In genomic region chr3:39531066-39531465, GRCh38 we compare ENCODE assay signal across 20 cellular contexts.
A peak's percentile ranks its signal among the peaks of the same experiment; 100 is the strongest.
DNase-seq lines count a peak whose midpoint lies in the region; ATAC-seq, FAIRE-seq and TF ChIP-seq lines count a peak whose summit lies in the region.
"Had no signal": no experiment of that assay in that cellular context is flagged by ENCODE, and none has a peak within 500 bp of the region (broad histone marks: within the 10 kb centered on the region; RNA-seq: fewer than 3 reads in every experiment).

No MANE protein-coding gene starts in this region.

- no peaks in the 10 kb centered on the region for H3K27me3 ChIP-seq in endothelial cell of umbilical vein (ENCODE audit: control insufficient read depth in 2 of 2, insufficient read depth in 2 of 2, low read length in 2 of 2)
- no peaks in the 10 kb centered on the region for H3K27me3 ChIP-seq in thoracic aorta (replicated peaks; ENCODE audit: insufficient read depth)
- H3K27me3 ChIP-seq: BLaER1, SJCRH30 had no signal

- ATAC-seq in thoracic aorta (ENCODE audit: insufficient number of reproducible peaks, low FRiP score, low read depth) = no peak
- ATAC-seq in HG03280 (IDR thresholded peaks at IDR 0.05; ENCODE audit: unreplicated experiment) = no peak

- H3K9ac ChIP-seq in endothelial cell of umbilical vein (replicated peaks; ENCODE audit: extremely low read depth, insufficient read depth, low read length) = no peak overlapping the region
- H3K9ac ChIP-seq: BLaER1 had no signal

- H3K36me3 Mint-ChIP-seq in activated naive CD8-positive, alpha-beta T cell treated with anti-CD3 and anti-CD28 coated beads for 36 hours = no peaks in the 10 kb centered on the region
- H3K36me3 Mint-ChIP-seq: CD8-positive, alpha-beta memory T cell; IgD-negative memory B cell had no signal

- no peaks in the 10 kb centered on the region for H3K36me3 ChIP-seq in endothelial cell of umbilical vein (ENCODE audit: control insufficient read depth in 2 of 2, extremely low read depth in 1 of 2, insufficient read depth in 2 of 2, low read length in 2 of 2)
- H3K36me3 ChIP-seq in thoracic aorta = no peaks in the 10 kb centered on the region
- H3K36me3 ChIP-seq: BLaER1, SJCRH30 had no signal

- no peaks in the 10 kb centered on the region for H3K79me2 ChIP-seq in endothelial cell of umbilical vein (ENCODE audit: control insufficient read depth, insufficient read depth, low read length)

- CTCF ChIA-PET in endothelial cell of umbilical vein (lab: Charles Lee) = interaction anchor here (0.9 to 2.6 kb wide), 7 partner anchors 9 to 778 kb away, joined by 3 to 21 read pairs (median 5); partner anchors contain the start of gene EIF1B

- dilution Hi-C loops in endothelial cell of umbilical vein (cut with MboI; ENCODE audit: extremely low pct_ligation_motif_present, low sequenced_read_pairs) = no loop called here

- no peaks in the 10 kb centered on the region for H3K4me1 Mint-ChIP-seq in activated naive CD8-positive, alpha-beta T cell treated with anti-CD3 and anti-CD28 coated beads for 36 hours
- H3K4me1 Mint-ChIP-seq: CD8-positive, alpha-beta memory T cell had no signal

- TF ChIP-seq POLR2A in endothelial cell of umbilical vein (IDR thresholded peaks at IDR 0.05; ENCODE audit: low read depth, low read length) = no peak

- H3K27ac ChIP-seq in endothelial cell of umbilical vein (ENCODE audit: insufficient read depth, low read depth, low read length) (peak overlapping the region; percentile 84), thoracic aorta (peak overlapping the region; percentile 59 to 78)
- H3K27ac ChIP-seq: BLaER1, SJCRH30 had no signal

- H3K9me3 ChIP-seq in endothelial cell of umbilical vein (replicated peaks; ENCODE audit: control insufficient read depth, insufficient read depth, low read length) (no peaks in the 10 kb centered on the region), thoracic aorta (no peaks in the 10 kb centered on the region)
- H3K9me3 ChIP-seq: BLaER1, SJCRH30 had no signal

- POLR2A ChIA-PET in endothelial cell of umbilical vein (lab: Charles Lee) = no interaction called here

- H4K20me1 ChIP-seq in endothelial cell of umbilical vein (replicated peaks; ENCODE audit: control insufficient read depth, extremely low read depth, insufficient read depth, low read length) = no peaks in the 10 kb centered on the region
- H4K20me1 ChIP-seq: BLaER1 had no signal

- H3K9me1 ChIP-seq in endothelial cell of umbilical vein (replicated peaks; ENCODE audit: control insufficient read depth, extremely low read depth, insufficient read depth, low read length) = no peaks in the 10 kb centered on the region

- DNase-seq in ELR (ENCODE audit: low read depth) (peak; percentile 8), RPMI7951 (ENCODE audit: low read depth) (peak; percentile 54), endothelial cell of umbilical vein (ENCODE audit: low read depth, low spot score) (no peak), thoracic aorta (ENCODE audit: low spot score) (no peak), LoVo (ENCODE audit: low spot score) (no peak)
- DNase-seq in activated naive CD8-positive, alpha-beta T cell treated with anti-CD3 and anti-CD28 coated beads for 36 hours = no peak
- DNase-seq: CD8-positive, alpha-beta memory T cell; Kasumi-1; MV-4-11; NCI-H1417; NCI-H187 treated with DMSO at 0.1 percent for 48 hours; NCI-H446; NCI-H69; RPMI8226; SJCRH30 had no signal

- no peak for TF ChIP-seq CTCF in endothelial cell of umbilical vein (IDR thresholded peaks at IDR 0.05; ENCODE audit: extremely low read depth in 1 of 2, insufficient read depth in 1 of 2, low read depth in 1 of 2, low read length in 2 of 2)
- TF ChIP-seq CTCF in thoracic aorta (IDR thresholded peaks at IDR 0.05) = no peak

- H3K4me2 ChIP-seq in endothelial cell of umbilical vein (ENCODE audit: insufficient read depth, low read length) = no peak overlapping the region
- H3K4me2 ChIP-seq: BLaER1 had no signal

- intact Hi-C loops in endothelial cell of umbilical vein (cut with micrococcal nuclease) = loop anchor here (1.0 to 10.0 kb wide), 3 partner anchors 108 to 974 kb away; partner anchors contain the start of gene ZNF620

- H3K4me3 ChIP-seq in endothelial cell of umbilical vein (replicated peaks in 1 of 3; ENCODE audit: insufficient read depth in 1 of 3, low read depth in 1 of 3, low read length in 3 of 3) (no peak overlapping the region), thoracic aorta (no peak overlapping the region)
- H3K4me3 ChIP-seq: BLaER1, SJCRH30 had no signal

- no peak for FAIRE-seq in endothelial cell of umbilical vein (lab: Jason Lieb, UNC)
- FAIRE-seq: H1, HTR-8/SVneo had no signal

- H2AFZ ChIP-seq in endothelial cell of umbilical vein (ENCODE audit: low read depth, low read length) = no peak overlapping the region

- H3K9me3 Mint-ChIP-seq in activated naive CD8-positive, alpha-beta T cell treated with anti-CD3 and anti-CD28 coated beads for 36 hours = no peaks in the 10 kb centered on the region
- H3K9me3 Mint-ChIP-seq: IgD-negative memory B cell had no signal

- peaks cover 27% of the 10 kb centered on the region for H3K4me1 ChIP-seq in endothelial cell of umbilical vein (ENCODE audit: control insufficient read depth, extremely low read depth, insufficient read depth, low read length)
- H3K4me1 ChIP-seq in thoracic aorta (ENCODE audit: control insufficient read depth in 1 of 2, low read depth in 2 of 2) = peaks cover 23 to 24% of the 10 kb centered on the region in 2 donors
- H3K4me1 ChIP-seq: BLaER1, SJCRH30 had no signal

- no peak overlapping the region for H3K27ac Mint-ChIP-seq in activated naive CD8-positive, alpha-beta T cell treated with anti-CD3 and anti-CD28 coated beads for 36 hours
- H3K27ac Mint-ChIP-seq: CD8-positive, alpha-beta memory T cell; IgD-negative memory B cell had no signal

- peaks cover 31% of the 10 kb centered on the region for H3K27me3 Mint-ChIP-seq in activated naive CD8-positive, alpha-beta T cell treated with anti-CD3 and anti-CD28 coated beads for 36 hours

- no TSS peak for BruUV-seq in endothelial cell of umbilical vein (replicated peaks; lab: Mats Ljungman, UMichigan)

- no peak overlapping the region for H3K4me3 Mint-ChIP-seq in activated naive CD8-positive, alpha-beta T cell treated with anti-CD3 and anti-CD28 coated beads for 36 hours
- H3K4me3 Mint-ChIP-seq: CD8-positive, alpha-beta memory T cell; IgD-negative memory B cell had no signal

TF ChIP-seq in endothelial cell of umbilical vein, 7 proteins besides CTCF, POLR2A, EP300 and RAD21:
- TF ChIP-seq MYC (IDR thresholded peaks at IDR 0.05; ENCODE audit: low read depth, low read length) (no peak), GATA2 (IDR thresholded peaks at IDR 0.05; ENCODE audit: insufficient read depth, insufficient read length, low read depth, low read length) (no peak), FOS (IDR thresholded peaks at IDR 0.05; ENCODE audit: borderline replicate concordance, insufficient read depth, low read length) (no peak), EZH2 (IDR thresholded peaks at IDR 0.05; ENCODE audit: borderline replicate concordance, low read depth, low read length, severe bottlenecking) (no peak)
- TF ChIP-seq, protein P1, sequence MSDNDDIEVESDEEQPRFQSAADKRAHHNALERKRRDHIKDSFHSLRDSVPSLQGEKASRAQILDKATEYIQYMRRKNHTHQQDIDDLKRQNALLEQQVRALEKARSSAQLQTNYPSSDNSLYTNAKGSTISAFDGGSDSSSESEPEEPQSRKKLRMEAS (IDR thresholded peaks at IDR 0.05; ENCODE audit: insufficient read depth, insufficient read length) = no peak

Comparison
In these comparisons a context has a peak if more than half of its experiments do, and no peak if none do; other contexts are left out.
1. DNase-seq: peak in ELR (single experiment) and RPMI7951 (single experiment); none in endothelial cell of umbilical vein (single experiment), thoracic aorta (single experiment), activated naive CD8-positive, alpha-beta T cell treated with anti-CD3 and anti-CD28 coated beads for 36 hours (single experiment) and LoVo (single experiment).